ENCODE assay signal across 31 cellular contexts in genomic region chr11:33533668-33534067, GRCh38.
A peak's percentile ranks its signal among the peaks of the same experiment; 100 is the strongest.
DNase-seq lines count a peak whose midpoint lies in the region; FAIRE-seq and TF ChIP-seq lines count a peak whose summit lies in the region.
"Had no signal": no experiment of that assay in that cellular context is flagged by ENCODE, and none has a peak within 500 bp of the region (broad histone marks: within the 10 kb centered on the region; RNA-seq: fewer than 3 reads in every experiment).

No MANE protein-coding gene starts in this region.

- intact Hi-C loops in endothelial cell of umbilical vein (cut with micrococcal nuclease) = no loop called here
- intact Hi-C loops in vagina (cut with DNase I) = no loop called here

- BruUV-seq in endothelial cell of umbilical vein (replicated peaks; lab: Mats Ljungman, UMichigan) = no TSS peak

- no peak for TF ChIP-seq CTCF in endothelial cell of umbilical vein (IDR thresholded peaks at IDR 0.05; ENCODE audit: extremely low read depth in 1 of 2, insufficient read depth in 1 of 2, low read depth in 1 of 2, low read length in 2 of 2)
- TF ChIP-seq CTCF in osteoblast (IDR thresholded peaks at IDR 0.05; ENCODE audit: extremely low read depth, low read depth, low read length) = no peak
- TF ChIP-seq CTCF in vagina (IDR thresholded peaks at IDR 0.05) = no peak

- H3K4me1 ChIP-seq in endothelial cell of umbilical vein (ENCODE audit: control insufficient read depth, extremely low read depth, insufficient read depth, low read length) (no peaks in the 10 kb centered on the region), osteoblast (ENCODE audit: insufficient read depth, low read length) (peaks cover 37% of the 10 kb centered on the region), vagina (no peaks in the 10 kb centered on the region)
- H3K4me1 ChIP-seq: gastroesophageal sphincter, neural progenitor cell, upper lobe of right lung had no signal

- CTCF ChIA-PET in endothelial cell of umbilical vein (lab: Charles Lee) = interaction anchor here (0.9 to 1.2 kb wide), 2 partner anchors 9 to 209 kb away, joined by 3 to 5 read pairs; no protein-coding TSS in a partner anchor

- no peak overlapping the region for H3K4me3 ChIP-seq in endothelial cell of umbilical vein (replicated peaks in 1 of 3; ENCODE audit: insufficient read depth in 1 of 3, low read depth in 1 of 3, low read length in 3 of 3)
- no peak overlapping the region for H3K4me3 ChIP-seq in osteoblast (ENCODE audit: insufficient read depth, low read length)
- no peak overlapping the region for H3K4me3 ChIP-seq in vagina
- H3K4me3 ChIP-seq: cardiac muscle cell, coronary artery, gastroesophageal sphincter, neural progenitor cell, upper lobe of right lung had no signal

- no peak for TF ChIP-seq POLR2A in GM12891 (IDR thresholded peaks at IDR 0.05; ENCODE audit: low read depth, low read length)
- no peak for TF ChIP-seq POLR2A in endothelial cell of umbilical vein (IDR thresholded peaks at IDR 0.05; ENCODE audit: low read depth, low read length)
- no peak for TF ChIP-seq POLR2A in vagina (IDR thresholded peaks at IDR 0.05)

- H4K20me1 ChIP-seq in endothelial cell of umbilical vein (replicated peaks; ENCODE audit: control insufficient read depth, extremely low read depth, insufficient read depth, low read length) (no peaks in the 10 kb centered on the region), osteoblast (ENCODE audit: insufficient read depth, low read length) (no peaks in the 10 kb centered on the region)

- dilution Hi-C loops in endothelial cell of umbilical vein (cut with MboI; ENCODE audit: extremely low pct_ligation_motif_present, low sequenced_read_pairs) = no loop called here

- H3K27ac ChIP-seq in endothelial cell of umbilical vein (ENCODE audit: insufficient read depth, low read depth, low read length) = no peak overlapping the region
- peak overlapping the region; percentile 60 for H3K27ac ChIP-seq in osteoblast (ENCODE audit: low read depth, low read length)
- no peak overlapping the region for H3K27ac ChIP-seq in vagina
- H3K27ac ChIP-seq: cardiac muscle cell, coronary artery, gastroesophageal sphincter, neural progenitor cell, upper lobe of right lung had no signal

- H3K79me2 ChIP-seq in endothelial cell of umbilical vein (ENCODE audit: control insufficient read depth, insufficient read depth, low read length) = no peaks in the 10 kb centered on the region
- H3K79me2 ChIP-seq in osteoblast (ENCODE audit: insufficient read depth, low read length) = peaks cover 3% of the 10 kb centered on the region

- DNase-seq in GM12891 (ENCODE audit: insufficient read length, low spot score) (no peak), RPMI7951 (ENCODE audit: low read depth) (peak; percentile 15), endothelial cell of umbilical vein (ENCODE audit: low read depth, low spot score) (no peak), osteoblast (ENCODE audit: insufficient read length, low spot score, missing footprints) (peak; percentile 81), vagina (ENCODE audit: extremely low spot score in 2 of 2) (no peak), NCI-H345 treated with DMSO at 0.1 percent for 48 hours (lab: John Stamatoyannopoulos, UW; ENCODE audit: unreplicated experiment) (no peak), RPMI8226 (no peak)
- DNase-seq: activated CD4-positive, alpha-beta T cell treated with anti-CD3 and anti-CD28 coated beads, Interleukin-2, amount 50 U/mL, for 1 hour; activated naive CD4-positive, alpha-beta T cell treated with anti-CD3 and anti-CD28 coated beads for 36 hours; activated T-cell treated with anti-CD3 and anti-CD28 coated beads, Interleukin-2, amount 50 U/mL, for 72 hours; amniotic stem cell; effector memory CD4-positive, alpha-beta T cell; erythroblast; HCEC 1CT; hippocampal formation; immature natural killer cell; KG1; NCI-H2081; NCI-H446; posterior cingulate gyrus; right cardiac atrium; Right ventricle myocardium superior; stimulated activated CD4-positive, alpha-beta T cell treated with anti-CD3 and anti-CD28 coated beads, Interleukin-4, amount 100 ng/mL, for 24 hours; SW 1271; T1000; upper lobe of right lung had no signal

- no peak overlapping the region for H2AFZ ChIP-seq in endothelial cell of umbilical vein (ENCODE audit: low read depth, low read length)
- peak overlapping the region; percentile 40 for H2AFZ ChIP-seq in osteoblast (ENCODE audit: low read length)
- H2AFZ ChIP-seq: neural progenitor cell had no signal

- H3K27me3 ChIP-seq in endothelial cell of umbilical vein (ENCODE audit: control insufficient read depth in 2 of 2, insufficient read depth in 2 of 2, low read length in 2 of 2) (no peaks in the 10 kb centered on the region), osteoblast (ENCODE audit: insufficient read depth, low read length) (no peaks in the 10 kb centered on the region), vagina (no peaks in the 10 kb centered on the region)
- H3K27me3 ChIP-seq: cardiac muscle cell, neural progenitor cell had no signal

- H3K36me3 ChIP-seq in endothelial cell of umbilical vein (ENCODE audit: control insufficient read depth in 2 of 2, extremely low read depth in 1 of 2, insufficient read depth in 2 of 2, low read length in 2 of 2) (no peaks in the 10 kb centered on the region), osteoblast (ENCODE audit: insufficient read depth, low read length) (no peaks in the 10 kb centered on the region), vagina (no peaks in the 10 kb centered on the region)
- H3K36me3 ChIP-seq: cardiac muscle cell, gastroesophageal sphincter, neural progenitor cell, upper lobe of right lung had no signal

- peak; percentile 23 for FAIRE-seq in GM12891 (lab: Jason Lieb, UNC)
- FAIRE-seq in endothelial cell of umbilical vein (lab: Jason Lieb, UNC) = no peak
- FAIRE-seq: HTR-8/SVneo had no signal

- no peak overlapping the region for H3K9ac ChIP-seq in endothelial cell of umbilical vein (replicated peaks; ENCODE audit: extremely low read depth, insufficient read depth, low read length)
- H3K9ac ChIP-seq: neural progenitor cell had no signal

- POLR2A ChIA-PET in endothelial cell of umbilical vein (lab: Charles Lee) = no interaction called here

- no peaks in the 10 kb centered on the region for H3K9me1 ChIP-seq in endothelial cell of umbilical vein (replicated peaks; ENCODE audit: control insufficient read depth, extremely low read depth, insufficient read depth, low read length)

- H3K9me3 ChIP-seq in endothelial cell of umbilical vein (replicated peaks; ENCODE audit: control insufficient read depth, insufficient read depth, low read length) (no peaks in the 10 kb centered on the region), osteoblast (ENCODE audit: low read depth, low read length) (no peaks in the 10 kb centered on the region), vagina (no peaks in the 10 kb centered on the region)
- H3K9me3 ChIP-seq: upper lobe of right lung had no signal

- H3K4me2 ChIP-seq in endothelial cell of umbilical vein (ENCODE audit: insufficient read depth, low read length) (no peak overlapping the region), osteoblast (ENCODE audit: insufficient read depth, low read length) (peak overlapping the region; percentile 23)
- H3K4me2 ChIP-seq: neural progenitor cell had no signal

TF ChIP-seq in GM12891, 5 proteins besides CTCF, POLR2A, EP300 and RAD21:
- TF ChIP-seq POU2F2 (IDR thresholded peaks at IDR 0.05; ENCODE audit: low read depth, low read length) (no peak), SPI1 (IDR thresholded peaks at IDR 0.05; ENCODE audit: low read depth, low read length) (no peak), TAF1 (IDR thresholded peaks at IDR 0.05; ENCODE audit: low read depth, low read length) (no peak), POLR2AphosphoS5 (IDR thresholded peaks at IDR 0.05; ENCODE audit: low read depth, low read length) (no peak), PAX5 (IDR thresholded peaks at IDR 0.05; ENCODE audit: insufficient read depth, low read length, severe bottlenecking) (no peak)

TF ChIP-seq in endothelial cell of umbilical vein, 7 proteins besides CTCF, POLR2A, EP300 and RAD21:
- peak; percentile 53 for TF ChIP-seq FOS (IDR thresholded peaks at IDR 0.05; ENCODE audit: borderline replicate concordance, insufficient read depth, low read length)
- no peak for TF ChIP-seq POLR2AphosphoS5 (IDR thresholded peaks at IDR 0.05; ENCODE audit: insufficient read depth, low read depth, low read length)

Comparison
In these comparisons a context has a peak if more than half of its experiments do, and no peak if none do; other contexts are left out.
1. DNase-seq: peak in RPMI7951 (single experiment) and osteoblast (single experiment); none in GM12891 (single experiment), endothelial cell of umbilical vein (single experiment), vagina (0 of 2), NCI-H345 treated with DMSO at 0.1 percent for 48 hours (single experiment) and RPMI8226 (single experiment).